Comparison of ENCODE assay signal across 8 cellular contexts in the genomic region with DNA sequence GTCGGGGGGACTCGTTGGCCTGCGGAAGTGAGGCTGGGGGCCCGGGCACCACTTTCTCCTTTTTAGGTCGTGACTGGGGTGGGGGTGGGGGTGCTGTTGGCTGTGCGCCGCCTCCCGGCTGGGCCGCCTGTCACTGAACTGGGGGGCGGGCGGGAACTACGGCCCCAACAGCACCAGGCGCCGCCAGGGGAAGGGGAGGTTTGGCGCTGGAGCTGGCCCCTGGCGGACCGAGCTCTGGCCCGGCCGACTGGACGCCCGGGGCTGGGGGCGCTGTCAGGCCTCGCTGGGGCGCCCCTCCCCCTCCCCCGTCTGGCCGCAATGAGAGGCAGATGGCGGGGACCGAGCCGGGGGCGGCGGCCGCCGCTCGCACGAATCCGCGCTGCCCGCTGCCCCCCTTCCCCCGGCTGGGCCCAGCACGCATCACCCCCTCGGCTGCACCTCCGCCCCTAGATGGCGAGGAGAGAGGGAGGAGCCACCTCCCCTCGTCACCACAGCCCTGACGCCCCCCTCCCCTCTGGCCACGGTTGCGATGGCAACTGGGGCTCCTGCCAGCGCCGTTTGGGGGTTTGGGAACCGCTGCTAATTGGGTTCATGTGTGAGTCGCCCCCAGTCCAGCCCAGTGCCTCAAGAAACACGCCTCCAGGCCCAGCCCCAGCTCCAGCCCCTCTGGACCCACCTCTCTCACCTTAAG. TPM values are rescaled to one million over a fixed set of nuclear protein-coding genes. Genes with fewer than 3 reads are reported as not detected.
A peak's percentile ranks its signal among the peaks of the same experiment; 100 is the strongest.
DNase-seq lines count a peak whose midpoint lies in the region; ATAC-seq lines count a peak whose summit lies in the region.

No MANE protein-coding gene starts in this region.

- intact Hi-C loops in left ventricle myocardium superior (cut with micrococcal nuclease) = no loop called here

- peaks cover 50% of the 10 kb centered on the region for H3K27me3 Mint-ChIP-seq in T-helper 2 cell treated with Interferon-gamma antibody and Interleukin-4, amounts not matched to agents 5 μg/mL and 100 μg/mL, for 36 hours (ENCODE audit: low read depth)

- H3K36me3 Mint-ChIP-seq in T-helper 2 cell treated with Interferon-gamma antibody and Interleukin-4, amounts not matched to agents 5 μg/mL and 100 μg/mL, for 36 hours (ENCODE audit: low read depth) = no peaks in the 10 kb centered on the region

- peak; percentile 40 for DNase-seq in GDM1 (lab: John Stamatoyannopoulos, UW)
- peak; percentile 76 for DNase-seq in NCI-H1694 (lab: John Stamatoyannopoulos, UW)
- peak; percentile 54 for DNase-seq in amniotic stem cell (lab: John Stamatoyannopoulos, UW)
- DNase-seq in left ventricle myocardium superior = peak; percentile 71
- peak; percentile 89 for DNase-seq in retina
- DNase-seq in T-helper 2 cell treated with Interferon-gamma antibody and Interleukin-4, amounts not matched to agents 5 μg/mL and 100 μg/mL, for 36 hours (ENCODE audit: low spot score) = no peak

- peak; percentile 0 for ATAC-seq in left ventricle myocardium superior
- no peak for ATAC-seq in GM21786 (IDR thresholded peaks at IDR 0.05; ENCODE audit: unreplicated experiment)
- no peak for ATAC-seq in HG03442 (IDR thresholded peaks at IDR 0.05; ENCODE audit: unreplicated experiment)

- peaks cover 18% of the 10 kb centered on the region for H3K4me1 Mint-ChIP-seq in T-helper 2 cell treated with Interferon-gamma antibody and Interleukin-4, amounts not matched to agents 5 μg/mL and 100 μg/mL, for 36 hours (ENCODE audit: low read depth)

- no peaks in the 10 kb centered on the region for H3K9me3 Mint-ChIP-seq in T-helper 2 cell treated with Interferon-gamma antibody and Interleukin-4, amounts not matched to agents 5 μg/mL and 100 μg/mL, for 36 hours

- H3K27ac Mint-ChIP-seq in T-helper 2 cell treated with Interferon-gamma antibody and Interleukin-4, amounts not matched to agents 5 μg/mL and 100 μg/mL, for 36 hours = no peak overlapping the region

- H3K4me3 Mint-ChIP-seq in T-helper 2 cell treated with Interferon-gamma antibody and Interleukin-4, amounts not matched to agents 5 μg/mL and 100 μg/mL, for 36 hours = no peak overlapping the region

RNA-seq across cellular contexts. Expression of a gene that starts 0.7 kb away (rescaled TPM):
- 21.7 TPM for total RNA-seq in left ventricle myocardium superior

RNA-seq across cellular contexts. Expression of a gene that starts 28.9 kb away (rescaled TPM):
- 3.5 TPM for total RNA-seq in left ventricle myocardium superior

RNA-seq across cellular contexts. Expression of a gene that starts 30.1 kb away (rescaled TPM):
- total RNA-seq in left ventricle myocardium superior = 7.3 TPM

RNA-seq across cellular contexts. Expression of a gene that starts 33.8 kb away (rescaled TPM):
- total RNA-seq in left ventricle myocardium superior = 26.5 TPM

RNA-seq across cellular contexts. Expression of a gene that starts 57.4 kb away (rescaled TPM):
- 1.6 TPM for total RNA-seq in left ventricle myocardium superior
